In genomic region chr16:83808573-83809014, GRCh38 we compare ENCODE assay signal across 8 cellular contexts. TPM values are rescaled to one million over a fixed set of nuclear protein-coding genes. Genes with fewer than 3 reads are reported as not detected.
DNase-seq lines count a peak whose midpoint lies in the region; ATAC-seq and TF ChIP-seq lines count a peak whose summit lies in the region.

No MANE protein-coding gene starts in this region.

- no peak for DNase-seq in GM06990 (ENCODE audit: extremely low read depth, insufficient read length)
- DNase-seq in Panc1 (ENCODE audit: low read depth, low spot score): no peak
- peak; percentile 19 to 40 for DNase-seq in erythroblast (lab: John Stamatoyannopoulos, UW)
- no peak for DNase-seq in trophoblast cell
- no peak for DNase-seq in DMS153 treated with DMSO at 0.1 percent for 48 hours (lab: John Stamatoyannopoulos, UW; ENCODE audit: unreplicated experiment)
- no peak for DNase-seq in posterior vena cava (ENCODE audit: low spot score)
- no peak for DNase-seq in dedifferentiated amniotic fluid mesenchymal stem cell (ENCODE audit: extremely low spot score)

- peak overlapping the region; percentile 92 for H2AFZ ChIP-seq in trophoblast cell (ENCODE audit: insufficient read depth, low read length, poor library complexity)

- H3K79me2 ChIP-seq in trophoblast cell (ENCODE audit: control insufficient read depth, insufficient read depth, low read length, poor library complexity): peaks cover 13% of the 10 kb centered on the region

- H3K23ac ChIP-seq in trophoblast cell (ENCODE audit: low read length): no peak overlapping the region

- no peak for ATAC-seq in Panc1
- no peak for ATAC-seq in GM21526 (IDR thresholded peaks at IDR 0.05; ENCODE audit: low FRiP score, unreplicated experiment)

- H3K4me1 ChIP-seq in Panc1 (ENCODE audit: control insufficient read depth, insufficient read depth, low read length) (peaks cover 2% of the 10 kb centered on the region; the same call in 1 of the 2 replicates), trophoblast cell (ENCODE audit: control insufficient read depth in 1 of 2, insufficient read depth in 2 of 2, low read length in 2 of 2) (peaks cover 5 to 9% of the 10 kb centered on the region in 2 experiments)

- no peak overlapping the region for H2AK5ac ChIP-seq in trophoblast cell (ENCODE audit: low read length)

- no peak overlapping the region for H4K12ac ChIP-seq in trophoblast cell (ENCODE audit: low read depth, low read length)

- H3K27me3 ChIP-seq in GM06990 (replicated peaks; ENCODE audit: control insufficient read depth, insufficient read depth, low read length) (no peaks in the 10 kb centered on the region), Panc1 (ENCODE audit: control insufficient read depth, insufficient read depth, low read length) (no peaks in the 10 kb centered on the region), trophoblast cell (ENCODE audit: insufficient read depth, low read length) (no peaks in the 10 kb centered on the region)

- H3K79me1 ChIP-seq in trophoblast cell (ENCODE audit: low read length): peaks cover 5% of the 10 kb centered on the region

- H2BK120ac ChIP-seq in trophoblast cell (ENCODE audit: insufficient read depth, low read length, poor library complexity): no peak overlapping the region

- peak overlapping the region; percentile 79 for H4K91ac ChIP-seq in trophoblast cell (ENCODE audit: low read depth, low read length)

- TF ChIP-seq CTCF in GM06990 (IDR thresholded peaks at IDR 0.05; ENCODE audit: insufficient read depth, low read length, poor library complexity, severe bottlenecking) (no peak), Panc1 (IDR thresholded peaks at IDR 0.05) (no peak)

- CTCF ChIA-PET in Panc1 (lab: Charles Lee): no interaction called here

- TF ChIP-seq POLR2A in erythroblast (IDR thresholded peaks at IDR 0.05; ENCODE audit: low read length): no peak

- no peak overlapping the region for H3K18ac ChIP-seq in trophoblast cell (ENCODE audit: low read length)

- H4K8ac ChIP-seq in trophoblast cell (ENCODE audit: low read depth, low read length): peak overlapping the region; percentile 94

- no peak overlapping the region for H3K14ac ChIP-seq in trophoblast cell (ENCODE audit: low read length)

- in situ Hi-C loops in Panc1 (cut with HindIII; ENCODE audit: low pct_unique_long_range_greater_than_20kb, low sequenced_read_pairs): no loop called here

- H3K9ac ChIP-seq in trophoblast cell (ENCODE audit: low read length): peak overlapping the region; percentile 92

- H3K4me3 ChIP-seq in GM06990 (replicated peaks; ENCODE audit: low read depth, low read length) (peak overlapping the region; percentile 74), Panc1 (ENCODE audit: low read depth in 2 of 2, low read length in 2 of 2) (peak overlapping the region; percentile 86 to 88), trophoblast cell (ENCODE audit: low read depth, low read length) (peak overlapping the region; percentile 92)

- H3K9me3 ChIP-seq in Panc1 (ENCODE audit: control insufficient read depth, insufficient read depth, low read depth, low read length) (no peaks in the 10 kb centered on the region), trophoblast cell (ENCODE audit: insufficient read depth, low read depth, low read length) (no peaks in the 10 kb centered on the region)

- no CpG with 5 or more reads among the region's 11 CpGs for WGBS in trophoblast cell (ENCODE audit: extremely low coverage, insufficient coverage, insufficient read length)

- no TSS peak for BruUV-seq in Panc1 (replicated peaks; lab: Mats Ljungman, UMichigan)

- H2BK12ac ChIP-seq in trophoblast cell (ENCODE audit: low read length): no peak overlapping the region

- peak overlapping the region; percentile 56 for H2BK5ac ChIP-seq in trophoblast cell (ENCODE audit: low read depth, low read length, poor library complexity)

- H3K27ac ChIP-seq in Panc1 (ENCODE audit: low read length) (peak overlapping the region; percentile 81), trophoblast cell (ENCODE audit: low read depth, low read length) (no peak overlapping the region)

- POLR2A ChIA-PET in Panc1 (lab: Charles Lee): interaction anchor here (0.6 kb wide), 1 partner anchor 694 kb away, joined by 4 read pairs; no protein-coding TSS in a partner anchor

- intact Hi-C loops in Panc1 (cut with micrococcal nuclease; ENCODE audit: unreplicated experiment): no loop called here
- intact Hi-C loops in posterior vena cava (cut with DNase I): no loop called here

- peak overlapping the region; percentile 91 for H3K4me2 ChIP-seq in trophoblast cell (ENCODE audit: low read length)

- H3K36me3 ChIP-seq in GM06990 (ENCODE audit: control insufficient read depth, insufficient read depth, low read length) (peaks cover 2% of the 10 kb centered on the region), Panc1 (ENCODE audit: control insufficient read depth, insufficient read depth, low read length) (peaks cover 18% of the 10 kb centered on the region), trophoblast cell (ENCODE audit: control insufficient read depth in 1 of 2, insufficient read depth in 2 of 2, low read length in 2 of 2) (peaks cover 1 to 6% of the 10 kb centered on the region in 2 experiments)

- peak overlapping the region; percentile 68 for H3K4ac ChIP-seq in trophoblast cell (ENCODE audit: low read depth, low read length)

RNA-seq across cellular contexts. Expression of gene HSBP1, which starts 0.8 kb away (rescaled TPM):
- 117 TPM for total RNA-seq in Panc1 (2021; ENCODE audit: unreplicated experiment)
- 147 TPM for polyA plus RNA-seq in Panc1 (2012; ENCODE audit: insufficient read length)
- 168 and 176 TPM in 2 replicates for polyA plus RNA-seq in trophoblast cell (2013)
- total RNA-seq in posterior vena cava: 10 to 100 TPM; 68.8 to 81.1 TPM

Comparison
In these comparisons a context has a peak if more than half of its experiments do, and no peak if none do; other contexts are left out.
1. DNase-seq: peak in erythroblast (2 of 2); none in GM06990 (single experiment), Panc1 (single experiment), trophoblast cell (0 of 2), DMS153 treated with DMSO at 0.1 percent for 48 hours (single experiment), posterior vena cava (single experiment) and dedifferentiated amniotic fluid mesenchymal stem cell (single experiment).
2. Peak in every context shown above with its lines, with median percentiles within 50 percentile points of each other: H3K4me3 ChIP-seq.